Comparison of ENCODE assay signal across 13 cellular contexts in genomic region chrX:47239199-47239598, GRCh38. TPM values are rescaled to one million over a fixed set of nuclear protein-coding genes. Genes with fewer than 3 reads are reported as not detected.
DNase-seq lines count a peak whose midpoint lies in the region; ATAC-seq and TF ChIP-seq lines count a peak whose summit lies in the region.
"Had no signal": no experiment of that assay in that cellular context is flagged by ENCODE, and none has a peak within 500 bp of the region (broad histone marks: within the 10 kb centered on the region; RNA-seq: fewer than 3 reads in every experiment).

No MANE protein-coding gene starts in this region.

- peaks cover 12% of the 10 kb centered on the region for H3K4me1 Mint-ChIP-seq in HFFc6 (ENCODE audit: low read depth)

- H3K9me3 ChIP-seq in left ventricle myocardium inferior (replicated peaks) (no peaks in the 10 kb centered on the region), mucosa of descending colon (no peaks in the 10 kb centered on the region), WERI-Rb-1 (ENCODE audit: severe bottlenecking) (no peaks in the 10 kb centered on the region)

- H3K27me3 ChIP-seq in left ventricle myocardium inferior (ENCODE audit: low read depth) (no peaks in the 10 kb centered on the region), WERI-Rb-1 (ENCODE audit: insufficient read depth, low read depth, severe bottlenecking) (no peaks in the 10 kb centered on the region)

- H3K4me3 ChIP-seq in left ventricle myocardium inferior: no peak overlapping the region
- no peak overlapping the region for H3K4me3 ChIP-seq in coronary artery
- H3K4me3 ChIP-seq in mucosa of descending colon: no peak overlapping the region
- no peak overlapping the region for H3K4me3 ChIP-seq in WERI-Rb-1 (ENCODE audit: low read depth, low read length)

- H3K36me3 ChIP-seq in left ventricle myocardium inferior: peaks cover 25% of the 10 kb centered on the region
- no peaks in the 10 kb centered on the region for H3K36me3 ChIP-seq in mucosa of descending colon (ENCODE audit: low read depth)
- peaks cover 24% of the 10 kb centered on the region for H3K36me3 ChIP-seq in WERI-Rb-1

- DNase-seq in cardiac septum (ENCODE audit: low spot score) (peak; percentile 38), left ventricle myocardium inferior (no peak), coronary artery (ENCODE audit: low spot score) (peak; percentile 64), mucosa of descending colon (no peak), HFFc6 (no peak), WERI-Rb-1 (no peak)
- DNase-seq: C1 segment of cervical spinal cord; Calu3; CD4-positive, alpha-beta T cell; DMS 273 treated with DMSO at 0.1 percent for 48 hours; HCEC 1CT had no signal

- H3K36me3 Mint-ChIP-seq in HFFc6 (ENCODE audit: low read depth): peaks cover 16% of the 10 kb centered on the region

- no peak overlapping the region for H3K27ac ChIP-seq in left ventricle myocardium inferior (replicated peaks)
- H3K27ac ChIP-seq in coronary artery: no peak overlapping the region
- no peak overlapping the region for H3K27ac ChIP-seq in WERI-Rb-1

- H3K27ac Mint-ChIP-seq in HFFc6: no peak overlapping the region
- H3K27ac Mint-ChIP-seq: B cell had no signal

- ATAC-seq in mucosa of descending colon (peak; percentile 13), HG03439 (IDR thresholded peaks at IDR 0.05; ENCODE audit: unreplicated experiment) (no peak)

- H3K4me1 ChIP-seq in left ventricle myocardium inferior: peaks cover 20% of the 10 kb centered on the region
- no peaks in the 10 kb centered on the region for H3K4me1 ChIP-seq in mucosa of descending colon (ENCODE audit: low read depth)

- H3K4me3 Mint-ChIP-seq in HFFc6: no peak overlapping the region
- H3K4me3 Mint-ChIP-seq: B cell; CD4-positive, alpha-beta T cell had no signal

- intact Hi-C loops in cardiac septum (cut with DNase I): no loop called here
- intact Hi-C loops in left ventricle myocardium inferior (cut with micrococcal nuclease): no loop called here
- intact Hi-C loops in mucosa of descending colon (cut with DNase I, micrococcal nuclease): no loop called here

- H3K9me3 Mint-ChIP-seq in HFFc6: no peaks in the 10 kb centered on the region; the same call in 1 of the 2 replicates
- H3K9me3 Mint-ChIP-seq: CD4-positive, alpha-beta T cell had no signal

- TF ChIP-seq CTCF in left ventricle myocardium inferior (IDR thresholded peaks at IDR 0.05; ENCODE audit: borderline replicate concordance) (no peak), coronary artery (IDR thresholded peaks at IDR 0.05) (no peak), mucosa of descending colon (IDR thresholded peaks at IDR 0.05) (no peak), HFFc6 (IDR thresholded peaks at IDR 0.05) (no peak), WERI-Rb-1 (IDR thresholded peaks at IDR 0.05; ENCODE audit: low read depth, low read length) (no peak)

- H3K27me3 Mint-ChIP-seq in HFFc6 (ENCODE audit: insufficient read depth): no peaks in the 10 kb centered on the region; the same call in 1 of the 2 replicates
- H3K27me3 Mint-ChIP-seq: B cell; CD4-positive, alpha-beta T cell had no signal

RNA-seq across cellular contexts. Expression of gene USP11, which starts 6.4 kb away (rescaled TPM):
- total RNA-seq in cardiac septum (64.9 TPM), left ventricle myocardium inferior (42.2 TPM), mucosa of descending colon (10 to 100 TPM; 23.9 to 51.6 (median 27.7) TPM)
- 10 to 100 TPM; 55.2 to 68.7 (median 62.8) TPM for total RNA-seq in HFFc6 (2021; fragmentation: NEBNext Ultra II Directional; extraction: Animal tissue kit (Norgen Biotek cat#: 25700))

RNA-seq across cellular contexts. Expression of gene CDK16, which starts 20.7 kb away (rescaled TPM):
- total RNA-seq in cardiac septum: 177 TPM
- 120 TPM for total RNA-seq in left ventricle myocardium inferior
- 100 to 1,000 TPM in 2 of 3 donors, 10 to 100 TPM in 1; 81.9 to 111 (median 109) TPM for total RNA-seq in mucosa of descending colon
- total RNA-seq in HFFc6 (2021; fragmentation: NEBNext Ultra II Directional; extraction: Animal tissue kit (Norgen Biotek cat#: 25700)): 100 to 1,000 TPM; 106 to 128 (median 114) TPM

RNA-seq across cellular contexts. Expression of gene UBA1, which starts 45.6 kb away (rescaled TPM):
- total RNA-seq in cardiac septum: 160 TPM
- 99.8 TPM for total RNA-seq in left ventricle myocardium inferior
- total RNA-seq in mucosa of descending colon: 100 to 1,000 TPM; 160 to 198 (median 172) TPM
- 100 to 1,000 TPM; 268 to 291 (median 282) TPM for total RNA-seq in HFFc6 (2021; fragmentation: NEBNext Ultra II Directional; extraction: Animal tissue kit (Norgen Biotek cat#: 25700))

Comparison
In these comparisons a context has a peak if more than half of its experiments do, and no peak if none do; other contexts are left out.
1. DNase-seq: peak in cardiac septum (single experiment) and coronary artery (single experiment); none in left ventricle myocardium inferior (single experiment), mucosa of descending colon (0 of 3), HFFc6 (single experiment) and WERI-Rb-1 (single experiment).